In the genomic region with DNA sequence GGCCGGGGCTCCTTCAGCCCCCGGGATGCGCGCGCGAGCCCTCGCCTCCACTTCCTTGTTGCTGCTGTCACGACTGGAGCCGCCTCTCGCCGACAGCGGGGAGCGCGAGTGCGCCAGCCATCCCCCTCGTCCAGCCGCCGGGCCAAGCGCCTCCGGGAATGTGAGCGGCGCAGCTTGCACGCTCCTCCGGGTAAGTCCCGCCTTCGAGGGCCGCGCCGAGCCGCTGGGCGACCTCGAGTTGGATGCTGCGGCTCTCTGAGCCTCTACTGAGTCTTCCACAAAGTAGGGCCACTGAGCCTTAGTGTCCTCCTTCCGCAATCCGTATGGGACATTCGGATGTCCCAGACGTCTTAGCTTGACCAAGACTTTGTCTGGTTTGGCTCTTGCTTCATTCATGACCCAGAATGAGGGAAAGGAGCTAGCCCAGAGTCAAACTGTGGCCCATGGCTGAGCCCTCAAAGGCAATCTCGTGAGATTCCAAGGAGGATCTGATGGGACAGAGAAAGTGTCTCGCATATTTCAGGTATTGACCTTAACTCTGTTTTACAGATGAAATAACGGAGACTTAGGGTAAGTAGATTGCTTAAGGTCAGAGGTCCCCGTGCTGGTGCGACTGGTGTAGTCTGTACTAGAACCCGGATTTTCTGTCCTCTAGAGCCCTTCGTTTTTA, we compare ENCODE assay signal across 8 cellular contexts.
A peak's percentile ranks its signal among the peaks of the same experiment; 100 is the strongest.
DNase-seq lines count a peak whose midpoint lies in the region; ATAC-seq and TF ChIP-seq lines count a peak whose summit lies in the region.

No MANE protein-coding gene starts in this region.

- H3K27ac ChIP-seq in skin epidermis, result peak overlapping the region; percentile 78 to 98 (median 94)

- no peak for TF ChIP-seq CTCF in GM10248 (IDR thresholded peaks at IDR 0.05; ENCODE audit: control extremely low read depth, extremely low read depth, low read depth, missing control alignments)
- TF ChIP-seq CTCF in astrocyte of the cerebellum (IDR thresholded peaks at IDR 0.05; ENCODE audit: low read depth, low read length, missing control alignments), result no peak

- POLR2A ChIA-PET in GM10248 (lab: Yijun Ruan, JAX), result interaction anchor here (0.6 to 2.0 kb wide), 3 partner anchors 9 to 1613 kb away, joined by 3 to 11 read pairs (median 7); partner anchors contain the start of gene SLC26A2

- DNase-seq in GM10248 (ENCODE audit: extremely low spot score) (peak; percentile 30), SKM-1 (lab: John Stamatoyannopoulos, UW; ENCODE audit: unreplicated experiment) (peak; percentile 37), astrocyte of the cerebellum (ENCODE audit: low read depth) (no peak), GM19240 (ENCODE audit: insufficient read length, low spot score) (no peak)

- H3K27me3 ChIP-seq in iPS-15b (ENCODE audit: control insufficient read depth, insufficient read depth, low read length), result no peaks in the 10 kb centered on the region

- no peaks in the 10 kb centered on the region for H3K9me3 ChIP-seq in iPS-15b (ENCODE audit: control insufficient read depth, insufficient read depth, low read length)

- no peaks in the 10 kb centered on the region for H3K36me3 ChIP-seq in iPS-15b (ENCODE audit: control insufficient read depth, insufficient read depth, low read length)

- H3K4me1 ChIP-seq in iPS-15b (ENCODE audit: control insufficient read depth, insufficient read depth, low read length), result no peaks in the 10 kb centered on the region

- in situ Hi-C loops in astrocyte of the cerebellum (cut with HindIII; ENCODE audit: low sequenced_read_pairs), result loop anchor here (10.0 kb wide), 1 partner anchor 56 kb away; the partner anchor contains the start of gene PDE6A

- ATAC-seq in HG03045 (IDR thresholded peaks at IDR 0.05; ENCODE audit: unreplicated experiment) (peak; percentile 27), HG02623 (IDR thresholded peaks at IDR 0.05; ENCODE audit: unreplicated experiment) (no peak)

- H3K9ac ChIP-seq in iPS-15b (ENCODE audit: low read depth, low read length), result peak overlapping the region; percentile 92

- CTCF ChIA-PET in GM10248 (lab: Yijun Ruan, JAX), result interaction anchor here (2.8 to 3.2 kb wide), 2 partner anchors 10 to 20 kb away, joined by 7 to 25 read pairs; no protein-coding TSS in a partner anchor

- H3K4me3 ChIP-seq in astrocyte of the cerebellum (ENCODE audit: low read depth, low read length) (peak overlapping the region; percentile 88), iPS-15b (ENCODE audit: low read depth, low read length) (peak overlapping the region; percentile 81), skin epidermis (peak overlapping the region; percentile 83 to 97 (median 92))

Comparison
In these comparisons a context has a peak if more than half of its experiments do, and no peak if none do; other contexts are left out.
1. DNase-seq: peak in GM10248 (single experiment) and SKM-1 (single experiment); none in astrocyte of the cerebellum (single experiment) and GM19240 (single experiment).
2. Peak in every context shown above with its lines, with median percentiles within 50 percentile points of each other: H3K4me3 ChIP-seq.